Comparison of ENCODE assay signal across 13 cellular contexts in genomic region chr20:2626853-2627541, GRCh38. TPM values are rescaled to one million over a fixed set of nuclear protein-coding genes. Genes with fewer than 3 reads are reported as not detected.
DNase-seq lines count a peak whose midpoint lies in the region; ATAC-seq and TF ChIP-seq lines count a peak whose summit lies in the region.
"Had no signal": no experiment of that assay in that cellular context is flagged by ENCODE, and none has a peak within 500 bp of the region (broad histone marks: within the 10 kb centered on the region; RNA-seq: fewer than 3 reads in every experiment).

No MANE protein-coding gene starts in this region.

- no peaks in the 10 kb centered on the region for H3K27me3 ChIP-seq in Peyer's patch

- H3K27ac ChIP-seq in Peyer's patch = no peak overlapping the region
- H3K27ac ChIP-seq: stomach had no signal

- ATAC-seq in GM21447 (IDR thresholded peaks at IDR 0.05; ENCODE audit: unreplicated experiment) = no peak
- no peak for ATAC-seq in activated T-cell treated with anti-CD3 and anti-CD28 coated beads, Interleukin-2, amount 50 U/mL, for 4 hours
- ATAC-seq: natural killer cell had no signal

- H3K36me3 ChIP-seq in Peyer's patch = no peaks in the 10 kb centered on the region
- H3K36me3 ChIP-seq: stomach had no signal

- no peaks in the 10 kb centered on the region for H3K4me1 ChIP-seq in Peyer's patch
- H3K4me1 ChIP-seq: stomach had no signal

- H3K4me3 ChIP-seq in Peyer's patch = no peak overlapping the region
- H3K4me3 ChIP-seq in epithelial cell of esophagus (ENCODE audit: low read length) = no peak overlapping the region
- H3K4me3 ChIP-seq: stomach had no signal

- TF ChIP-seq POLR2A in Peyer's patch (IDR thresholded peaks at IDR 0.05) = no peak

- peaks cover 33% of the 10 kb centered on the region for H3K9me3 Mint-ChIP-seq in activated T-cell treated with anti-CD3 and anti-CD28 coated beads, Interleukin-2, amount 50 U/mL, for 4 hours
- H3K9me3 Mint-ChIP-seq: central memory CD8-positive, alpha-beta T cell had no signal

- H3K4me3 Mint-ChIP-seq in activated T-cell treated with anti-CD3 and anti-CD28 coated beads, Interleukin-2, amount 50 U/mL, for 4 hours = no peak overlapping the region
- H3K4me3 Mint-ChIP-seq: central memory CD8-positive, alpha-beta T cell; natural killer cell had no signal

- DNase-seq in H4 (ENCODE audit: low spot score) (peak; percentile 51), Peyer's patch (peak in 2 of 3 donors; percentile 62 to 65), epithelial cell of esophagus (ENCODE audit: low read depth) (peak; percentile 97), pulmonary artery endothelial cell (ENCODE audit: low read depth, low spot score) (peak; percentile 22), cerebellar nuclear complex (lab: John Stamatoyannopoulos, UW) (no peak), NOMO-1 (lab: John Stamatoyannopoulos, UW; ENCODE audit: unreplicated experiment in 2 of 2) (no peak)
- DNase-seq in activated T-cell treated with anti-CD3 and anti-CD28 coated beads, Interleukin-2, amount 50 U/mL, for 4 hours = no peak
- DNase-seq: hippocampal formation; natural killer cell; NK-92 treated with Interleukin-12 subunit alpha and Interleukin-12 subunit beta, amount 100 ng/mL, for 24 hours; stomach had no signal

- peaks cover 21% of the 10 kb centered on the region for H3K27me3 Mint-ChIP-seq in activated T-cell treated with anti-CD3 and anti-CD28 coated beads, Interleukin-2, amount 50 U/mL, for 4 hours (ENCODE audit: low read depth)

- H3K4me1 Mint-ChIP-seq in activated T-cell treated with anti-CD3 and anti-CD28 coated beads, Interleukin-2, amount 50 U/mL, for 4 hours (ENCODE audit: low read depth) = no peaks in the 10 kb centered on the region
- H3K4me1 Mint-ChIP-seq: central memory CD8-positive, alpha-beta T cell; natural killer cell had no signal

- H3K9me3 ChIP-seq in Peyer's patch = no peaks in the 10 kb centered on the region

- TF ChIP-seq CTCF in Peyer's patch (IDR thresholded peaks at IDR 0.05) = no peak
- TF ChIP-seq CTCF in epithelial cell of esophagus (IDR thresholded peaks at IDR 0.05; ENCODE audit: insufficient read depth, low read depth, low read length, missing control alignments) = no peak

- peaks cover 1% of the 10 kb centered on the region for H3K36me3 Mint-ChIP-seq in activated T-cell treated with anti-CD3 and anti-CD28 coated beads, Interleukin-2, amount 50 U/mL, for 4 hours (ENCODE audit: insufficient read depth)

RNA-seq across cellular contexts. Expression of gene NOP56, which starts 25.4 kb away (rescaled TPM):
- total RNA-seq in H4 (2014; rRNA removed; shearing (Covaris generic)) = 148 and 152 TPM in 2 replicates
- 100 to 1,000 TPM in 2 of 4 donors, 10 to 100 TPM in 2; 53.8 to 289 (median 94.2) TPM for total RNA-seq in Peyer's patch
- 240 and 241 TPM in 2 replicates for total RNA-seq in pulmonary artery endothelial cell
- total RNA-seq in activated T-cell treated with anti-CD3 and anti-CD28 coated beads, Interleukin-2, amount 50 U/mL, for 4 hours = 1,000 to 10,000 TPM; 1,094 to 1,238 (median 1,145) TPM

RNA-seq across cellular contexts. Expression of gene IDH3B, which starts 37.0 kb away (rescaled TPM):
- 117 and 138 TPM in 2 replicates for total RNA-seq in H4 (2014; rRNA removed; shearing (Covaris generic))
- total RNA-seq in Peyer's patch = 100 to 1,000 TPM; 113 to 156 (median 134) TPM
- 121 and 141 TPM in 2 replicates for total RNA-seq in pulmonary artery endothelial cell
- 100 to 1,000 TPM; 150 to 160 (median 158) TPM for total RNA-seq in activated T-cell treated with anti-CD3 and anti-CD28 coated beads, Interleukin-2, amount 50 U/mL, for 4 hours

Comparison
In these comparisons a context has a peak if more than half of its experiments do, and no peak if none do; other contexts are left out.
1. DNase-seq: peak in H4 (single experiment), Peyer's patch (2 of 3), epithelial cell of esophagus (single experiment) and pulmonary artery endothelial cell (single experiment); none in cerebellar nuclear complex (0 of 2), activated T-cell treated with anti-CD3 and anti-CD28 coated beads, Interleukin-2, amount 50 U/mL, for 4 hours (single experiment) and NOMO-1 (0 of 2).